Comparison of ENCODE assay signal across 9 cellular contexts in the genomic region with DNA sequence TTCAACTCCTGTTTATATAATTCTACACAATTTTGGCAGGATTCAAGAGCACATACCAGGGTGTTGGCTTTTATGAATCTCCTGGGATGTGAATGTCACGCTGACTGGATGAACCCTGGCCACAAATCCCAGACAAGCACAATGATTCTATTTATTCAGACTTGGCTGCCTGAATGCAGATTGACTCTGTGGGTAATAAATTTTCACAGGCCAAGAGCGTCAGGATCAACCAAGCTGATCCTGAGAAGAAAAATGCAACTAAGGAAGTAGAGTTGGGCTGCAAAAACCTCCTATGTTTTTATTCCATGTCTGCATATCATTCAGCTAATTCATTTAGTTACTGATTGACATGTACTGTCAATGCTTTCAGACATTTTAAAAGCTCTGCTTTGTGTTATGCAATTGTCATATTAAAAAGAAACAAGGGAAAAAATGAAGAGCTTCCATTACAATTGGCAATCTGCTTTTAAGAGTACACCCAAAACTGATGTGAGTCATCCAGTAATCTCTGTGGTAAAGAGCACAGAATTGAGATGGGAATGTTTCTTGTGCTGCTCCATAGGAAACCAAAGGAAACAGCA.
DNase-seq lines count a peak whose midpoint lies in the region; ATAC-seq and TF ChIP-seq lines count a peak whose summit lies in the region.
"Had no signal": no experiment of that assay in that cellular context is flagged by ENCODE, and none has a peak within 500 bp of the region (broad histone marks: within the 10 kb centered on the region; RNA-seq: fewer than 3 reads in every experiment).

No MANE protein-coding gene starts in this region.

- peak overlapping the region; percentile 35 for H3K27ac Mint-ChIP-seq in glutamatergic neuron (ENCODE audit: unreplicated experiment)
- H3K27ac Mint-ChIP-seq: type B pancreatic cell had no signal

- no peaks in the 10 kb centered on the region for H3K9me3 Mint-ChIP-seq in glutamatergic neuron (ENCODE audit: unreplicated experiment)

- peaks cover 21% of the 10 kb centered on the region for H3K36me3 Mint-ChIP-seq in glutamatergic neuron (ENCODE audit: unreplicated experiment)

- DNase-seq in SW480 (ENCODE audit: low spot score), result peak; percentile 74
- DNase-seq in glutamatergic neuron, result no peak
- DNase-seq in smooth muscle cell of the brain vasculature (ENCODE audit: low read depth, low spot score), result peak; percentile 65
- DNase-seq in T-helper 9 cell, result no peak

- H3K4me1 ChIP-seq in HEK293 (ENCODE audit: control insufficient read depth, insufficient read depth, low read length), result peaks cover 8% of the 10 kb centered on the region; the same call in 1 of the 2 replicates

- no peak overlapping the region for H3K4me3 Mint-ChIP-seq in glutamatergic neuron (ENCODE audit: unreplicated experiment)
- H3K4me3 Mint-ChIP-seq: type B pancreatic cell had no signal

- peaks cover 11% of the 10 kb centered on the region for H3K4me1 Mint-ChIP-seq in glutamatergic neuron (ENCODE audit: low read depth, unreplicated experiment)

- H3K27ac ChIP-seq in HEK293 (ENCODE audit: extremely low read depth, low read depth, low read length), result peak overlapping the region; percentile 57
- H3K27ac ChIP-seq: neutrophil had no signal

- H3K4me3 ChIP-seq in HEK293 (ENCODE audit: low read depth, low read length), result no peak overlapping the region

- CTCF ChIA-PET in HEK293 (lab: Yijun Ruan, JAX), result no interaction called here

- no peak for ATAC-seq in HG02981 (IDR thresholded peaks at IDR 0.05; ENCODE audit: unreplicated experiment)
- ATAC-seq in GM18868 (IDR thresholded peaks at IDR 0.05; ENCODE audit: unreplicated experiment), result no peak

- no peaks in the 10 kb centered on the region for H3K9me3 ChIP-seq in HEK293 (ENCODE audit: control insufficient read depth, insufficient read depth, low read depth, low read length)
- H3K9me3 ChIP-seq: neutrophil had no signal

- POLR2A ChIA-PET in HEK293 (lab: Yijun Ruan, JAX), result no interaction called here

- TF ChIP-seq CTCF in HEK293 (tag by site-specific recombination; IDR thresholded peaks at IDR 0.05), result no peak
- TF ChIP-seq CTCF in glutamatergic neuron (IDR thresholded peaks at IDR 0.05; ENCODE audit: partially characterized antibody, unreplicated experiment), result no peak

- no peaks in the 10 kb centered on the region for H3K27me3 Mint-ChIP-seq in glutamatergic neuron (ENCODE audit: unreplicated experiment)

- no peaks in the 10 kb centered on the region for H3K36me3 ChIP-seq in HEK293 (ENCODE audit: control insufficient read depth in 2 of 2, insufficient read depth in 1 of 2, low read length in 2 of 2)
- H3K36me3 ChIP-seq: neutrophil had no signal

TF ChIP-seq in HEK293, 187 proteins besides CTCF, POLR2A, EP300 and RAD21:
- TF ChIP-seq ZBTB17 (tag by site-specific recombination; IDR thresholded peaks at IDR 0.05) (peak; percentile 40; the same call in 1 of the 2 replicates), ZNF843 (tag by site-specific recombination; IDR thresholded peaks at IDR 0.05) (0 out of 2 replicates have a peak, but pooled peaks have one; percentile 36), FEZF1 (tag by site-specific recombination; IDR thresholded peaks at IDR 0.05) (no peak; the same call in 1 of the 2 replicates), MEIS1 (CRISPR knock-in tag; IDR thresholded peaks at IDR 0.05; ENCODE audit: borderline replicate concordance) (peak; percentile 50; the same call in 1 of the 2 replicates), HOXD13 (CRISPR knock-in tag; IDR thresholded peaks at IDR 0.05; ENCODE audit: borderline replicate concordance) (no peak)
- TF ChIP-seq, protein P1, sequence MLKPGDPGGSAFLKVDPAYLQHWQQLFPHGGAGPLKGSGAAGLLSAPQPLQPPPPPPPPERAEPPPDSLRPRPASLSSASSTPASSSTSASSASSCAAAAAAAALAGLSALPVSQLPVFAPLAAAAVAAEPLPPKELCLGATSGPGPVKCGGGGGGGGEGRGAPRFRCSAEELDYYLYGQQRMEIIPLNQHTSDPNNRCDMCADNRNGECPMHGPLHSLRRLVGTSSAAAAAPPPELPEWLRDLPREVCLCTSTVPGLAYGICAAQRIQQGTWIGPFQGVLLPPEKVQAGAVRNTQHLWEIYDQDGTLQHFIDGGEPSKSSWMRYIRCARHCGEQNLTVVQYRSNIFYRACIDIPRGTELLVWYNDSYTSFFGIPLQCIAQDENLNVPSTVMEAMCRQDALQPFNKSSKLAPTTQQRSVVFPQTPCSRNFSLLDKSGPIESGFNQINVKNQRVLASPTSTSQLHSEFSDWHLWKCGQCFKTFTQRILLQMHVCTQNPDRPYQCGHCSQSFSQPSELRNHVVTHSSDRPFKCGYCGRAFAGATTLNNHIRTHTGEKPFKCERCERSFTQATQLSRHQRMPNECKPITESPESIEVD (tag by site-specific recombination; IDR thresholded peaks at IDR 0.05), result no peak
- TF ChIP-seq, protein P2, sequence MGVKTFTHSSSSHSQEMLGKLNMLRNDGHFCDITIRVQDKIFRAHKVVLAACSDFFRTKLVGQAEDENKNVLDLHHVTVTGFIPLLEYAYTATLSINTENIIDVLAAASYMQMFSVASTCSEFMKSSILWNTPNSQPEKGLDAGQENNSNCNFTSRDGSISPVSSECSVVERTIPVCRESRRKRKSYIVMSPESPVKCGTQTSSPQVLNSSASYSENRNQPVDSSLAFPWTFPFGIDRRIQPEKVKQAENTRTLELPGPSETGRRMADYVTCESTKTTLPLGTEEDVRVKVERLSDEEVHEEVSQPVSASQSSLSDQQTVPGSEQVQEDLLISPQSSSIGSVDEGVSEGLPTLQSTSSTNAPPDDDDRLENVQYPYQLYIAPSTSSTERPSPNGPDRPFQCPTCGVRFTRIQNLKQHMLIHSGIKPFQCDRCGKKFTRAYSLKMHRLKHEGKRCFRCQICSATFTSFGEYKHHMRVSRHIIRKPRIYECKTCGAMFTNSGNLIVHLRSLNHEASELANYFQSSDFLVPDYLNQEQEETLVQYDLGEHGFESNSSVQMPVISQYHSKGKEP (tag by site-specific recombination; IDR thresholded peaks at IDR 0.05), result peak; percentile 20; the same call in 1 of the 2 replicates
- TF ChIP-seq, protein P3, sequence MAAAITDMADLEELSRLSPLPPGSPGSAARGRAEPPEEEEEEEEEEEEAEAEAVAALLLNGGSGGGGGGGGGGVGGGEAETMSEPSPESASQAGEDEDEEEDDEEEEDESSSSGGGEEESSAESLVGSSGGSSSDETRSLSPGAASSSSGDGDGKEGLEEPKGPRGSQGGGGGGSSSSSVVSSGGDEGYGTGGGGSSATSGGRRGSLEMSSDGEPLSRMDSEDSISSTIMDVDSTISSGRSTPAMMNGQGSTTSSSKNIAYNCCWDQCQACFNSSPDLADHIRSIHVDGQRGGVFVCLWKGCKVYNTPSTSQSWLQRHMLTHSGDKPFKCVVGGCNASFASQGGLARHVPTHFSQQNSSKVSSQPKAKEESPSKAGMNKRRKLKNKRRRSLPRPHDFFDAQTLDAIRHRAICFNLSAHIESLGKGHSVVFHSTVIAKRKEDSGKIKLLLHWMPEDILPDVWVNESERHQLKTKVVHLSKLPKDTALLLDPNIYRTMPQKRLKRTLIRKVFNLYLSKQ (tag by site-specific recombination; IDR thresholded peaks at IDR 0.05; ENCODE audit: borderline replicate concordance), result no peak

Comparison
In these comparisons a context has a peak if more than half of its experiments do, and no peak if none do; other contexts are left out.
1. DNase-seq: peak in SW480 (single experiment) and smooth muscle cell of the brain vasculature (single experiment); none in glutamatergic neuron (single experiment) and T-helper 9 cell (single experiment).